Comparison of ENCODE assay signal across 23 cellular contexts in the genomic region with DNA sequence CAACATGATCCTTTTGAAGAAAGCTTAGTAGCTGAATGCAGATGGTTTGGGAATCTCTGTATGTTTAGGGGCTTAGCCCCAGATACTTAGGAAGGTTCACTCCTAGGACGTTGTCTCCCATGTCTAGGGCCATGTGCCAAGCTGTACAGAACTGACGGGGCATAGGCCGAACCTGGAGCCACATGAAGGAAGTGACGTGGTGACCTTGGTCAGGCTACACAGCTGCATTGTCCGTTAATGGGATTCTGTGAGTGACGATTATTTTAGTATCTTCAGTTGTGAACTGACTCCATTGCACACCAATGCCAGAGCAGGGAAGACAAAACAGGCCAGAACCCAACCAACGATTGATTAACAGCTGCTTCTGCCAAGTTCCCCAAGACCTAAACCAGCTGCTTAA.
A peak's percentile ranks its signal among the peaks of the same experiment; 100 is the strongest.
DNase-seq lines count a peak whose midpoint lies in the region; ATAC-seq and TF ChIP-seq lines count a peak whose summit lies in the region.
"Had no signal": no experiment of that assay in that cellular context is flagged by ENCODE, and none has a peak within 500 bp of the region (broad histone marks: within the 10 kb centered on the region; RNA-seq: fewer than 3 reads in every experiment).

No MANE protein-coding gene starts in this region.

- H2BK15ac ChIP-seq in mesenchymal stem cell (ENCODE audit: low read depth, poor library complexity, severe bottlenecking) = no peak overlapping the region

- H3K18ac ChIP-seq in mesenchymal stem cell (ENCODE audit: low read depth in 1 of 2, low read length in 2 of 2) = no peak overlapping the region

- H2BK120ac ChIP-seq in mesenchymal stem cell (ENCODE audit: low read depth, low read length) = no peak overlapping the region

- peak overlapping the region; percentile 82 for H3K9ac ChIP-seq in mesenchymal stem cell (ENCODE audit: low read length)

- H2AK5ac ChIP-seq in mesenchymal stem cell (ENCODE audit: low read length, severe bottlenecking) = peak overlapping the region; percentile 13

- H3F3A ChIP-seq in PC-9 (ENCODE audit: insufficient read depth, low read depth) = peaks cover 22% of the 10 kb centered on the region

- H3K4me3 ChIP-seq in PC-9 (no peak overlapping the region), mesenchymal stem cell (ENCODE audit: insufficient read depth in 1 of 2, low read depth in 1 of 2, low read length in 2 of 2) (no peak overlapping the region), vagina (no peak overlapping the region)
- H3K4me3 ChIP-seq: GM23248, SJSA1 had no signal

- H2AFZ ChIP-seq in PC-9 (no peak overlapping the region), mesenchymal stem cell (ENCODE audit: low read depth, low read length) (no peak overlapping the region)

- no peak overlapping the region for H4K91ac ChIP-seq in mesenchymal stem cell (ENCODE audit: low read length)

- H3K4ac ChIP-seq in mesenchymal stem cell (ENCODE audit: low read depth in 1 of 2, low read length in 2 of 2) = no peak overlapping the region

- H3K9me2 ChIP-seq in PC-9 (ENCODE audit: insufficient read depth) = no peaks in the 10 kb centered on the region

- no peak for TF ChIP-seq POLR2A in vagina (IDR thresholded peaks at IDR 0.05)

- POLR2A ChIA-PET in PC-9 (lab: Charles Lee; ENCODE audit: unreplicated experiment) = no interaction called here

- H3K27me3 Mint-ChIP-seq in activated CD4-positive, alpha-beta T cell treated with anti-CD3 and anti-CD28 coated beads, Interleukin-2, amount 10 ng/mL, durations not matched to agents 24 days and 14 days = peaks cover 7% of the 10 kb centered on the region
- H3K27me3 Mint-ChIP-seq: CD4-positive, CD25-positive, alpha-beta regulatory T cell had no signal

- no peak overlapping the region for H3K4me3 Mint-ChIP-seq in activated CD4-positive, alpha-beta T cell treated with anti-CD3 and anti-CD28 coated beads, Interleukin-2, amount 10 ng/mL, durations not matched to agents 24 days and 14 days
- H3K4me3 Mint-ChIP-seq: CD4-positive, CD25-positive, alpha-beta regulatory T cell had no signal

- H3K4me2 ChIP-seq in PC-9 (no peak overlapping the region), mesenchymal stem cell (ENCODE audit: low read length, poor library complexity, severe bottlenecking) (no peak overlapping the region)

- H3K36me3 ChIP-seq in PC-9 (ENCODE audit: low read depth) (no peaks in the 10 kb centered on the region), mesenchymal stem cell (ENCODE audit: control insufficient read depth in 1 of 2, insufficient read depth in 2 of 2, low read depth in 1 of 2, low read length in 2 of 2) (no peaks in the 10 kb centered on the region), vagina (no peaks in the 10 kb centered on the region)
- H3K36me3 ChIP-seq: BE2C, SJSA1 had no signal

- H3K4me1 Mint-ChIP-seq in activated CD4-positive, alpha-beta T cell treated with anti-CD3 and anti-CD28 coated beads, Interleukin-2, amount 10 ng/mL, durations not matched to agents 24 days and 14 days = peaks cover 3% of the 10 kb centered on the region

- no peak overlapping the region for H3K14ac ChIP-seq in mesenchymal stem cell (ENCODE audit: low read length in 2 of 2)

- H3K27ac ChIP-seq in PC-9 (peak overlapping the region; percentile 82), mesenchymal stem cell (ENCODE audit: low read length, poor library complexity, severe bottlenecking) (no peak overlapping the region), vagina (peak overlapping the region; percentile 43)
- H3K27ac ChIP-seq: 22Rv1 had no signal

- intact Hi-C loops in activated CD4-positive, alpha-beta T cell treated with anti-CD3 and anti-CD28 coated beads, Interleukin-2, amount 10 ng/mL, durations not matched to agents 24 days and 14 days (cut with micrococcal nuclease) = no loop called here
- intact Hi-C loops in PC-9 (cut with micrococcal nuclease; ENCODE audit: unreplicated experiment) = loop anchor here (5.0 kb wide), 3 partner anchors 105 to 215 kb away; no protein-coding TSS in a partner anchor
- intact Hi-C loops in vagina (cut with DNase I) = no loop called here

- H3K23ac ChIP-seq in mesenchymal stem cell (ENCODE audit: low read length in 2 of 2) = no peak overlapping the region

- DNase-seq in activated CD4-positive, alpha-beta T cell treated with anti-CD3 and anti-CD28 coated beads, Interleukin-2, amount 10 ng/mL, durations not matched to agents 24 days and 14 days = peak; percentile 43
- no peak for DNase-seq in activated CD4-positive, alpha-beta T cell treated with anti-CD3 and anti-CD28 coated beads, Interleukin-2, amount 50 U/mL, for 1 hour
- no peak for DNase-seq in PC-9
- no peak for DNase-seq in mesenchymal stem cell
- DNase-seq in vagina (ENCODE audit: extremely low spot score in 2 of 2) = no peak
- DNase-seq in HT-29 (ENCODE audit: low spot score) = no peak
- DNase-seq in NCI-H524 (lab: John Stamatoyannopoulos, UW) = no peak
- DNase-seq: BE2C; CD4-positive, CD25-positive, alpha-beta regulatory T cell; GM23248; H7; NCI-H1092 treated with DMSO at 0.1 percent for 48 hours; NCI-H1436 treated with DMSO at 0.1 percent for 48 hours; NCI-H187 treated with DMSO at 0.1 percent for 48 hours; NCI-H2171 treated with DMSO at 0.1 percent for 48 hours; NCI-H345; NCI-H510A treated with DMSO at 0.1 percent for 48 hours; NCI-H774; Right ventricle myocardium superior; RPMI8226 had no signal

- H3K9me3 ChIP-seq in PC-9 (ENCODE audit: insufficient read depth, low read depth) (no peaks in the 10 kb centered on the region), mesenchymal stem cell (ENCODE audit: control insufficient read depth, low read length) (no peaks in the 10 kb centered on the region), vagina (no peaks in the 10 kb centered on the region)
- H3K9me3 ChIP-seq: BE2C, SJSA1 had no signal

- TF ChIP-seq CTCF in PC-9 (conservative IDR thresholded peaks at IDR 0.05) = no peak
- TF ChIP-seq CTCF in vagina (IDR thresholded peaks at IDR 0.05) = no peak

- no peak overlapping the region for H3K27ac Mint-ChIP-seq in activated CD4-positive, alpha-beta T cell treated with anti-CD3 and anti-CD28 coated beads, Interleukin-2, amount 10 ng/mL, durations not matched to agents 24 days and 14 days
- H3K27ac Mint-ChIP-seq: CD4-positive, CD25-positive, alpha-beta regulatory T cell had no signal

- no peak overlapping the region for H4K8ac ChIP-seq in mesenchymal stem cell (ENCODE audit: low read length)

- H2BK12ac ChIP-seq in mesenchymal stem cell (ENCODE audit: low read length in 2 of 2) = no peak overlapping the region

- no peak for ATAC-seq in GM19351 (IDR thresholded peaks at IDR 0.05; ENCODE audit: unreplicated experiment)

- CTCF ChIA-PET in PC-9 (lab: Charles Lee) = interaction anchor here (0.5 to 1.2 kb wide), 3 partner anchors 33 to 943 kb away, joined by 4 to 17 read pairs (median 5); no protein-coding TSS in a partner anchor

- H3K79me2 ChIP-seq in PC-9 (ENCODE audit: low read depth) = no peaks in the 10 kb centered on the region

- no peak overlapping the region for H2BK5ac ChIP-seq in mesenchymal stem cell (ENCODE audit: low read depth, low read length, poor library complexity, severe bottlenecking)

- no TSS peak for BruUV-seq in PC-9 (replicated peaks; lab: Mats Ljungman, UMichigan)

- no peaks in the 10 kb centered on the region for H3K9me3 Mint-ChIP-seq in activated CD4-positive, alpha-beta T cell treated with anti-CD3 and anti-CD28 coated beads, Interleukin-2, amount 10 ng/mL, durations not matched to agents 24 days and 14 days

- no peaks in the 10 kb centered on the region for H3K79me1 ChIP-seq in mesenchymal stem cell (replicated peaks; ENCODE audit: low read length, poor library complexity, severe bottlenecking)

- WGBS in mesenchymal stem cell = 87% methylated on average over 7 of the region's 7 CpGs

- no peaks in the 10 kb centered on the region for H3K36me3 Mint-ChIP-seq in activated CD4-positive, alpha-beta T cell treated with anti-CD3 and anti-CD28 coated beads, Interleukin-2, amount 10 ng/mL, durations not matched to agents 24 days and 14 days (ENCODE audit: low read depth)
- H3K36me3 Mint-ChIP-seq: CD4-positive, CD25-positive, alpha-beta regulatory T cell had no signal

- H3K27me3 ChIP-seq in PC-9 (ENCODE audit: insufficient read depth, low read depth) = peaks cover 7% of the 10 kb centered on the region; the same call in 1 of the 2 replicates
- peaks cover 0 to 24% of the 10 kb centered on the region in 2 experiments for H3K27me3 ChIP-seq in mesenchymal stem cell (ENCODE audit: control insufficient read depth in 1 of 2, insufficient read depth in 1 of 2, low read length in 2 of 2)
- H3K27me3 ChIP-seq in vagina = no peaks in the 10 kb centered on the region
- H3K27me3 ChIP-seq: BE2C, SJSA1 had no signal

- no peaks in the 10 kb centered on the region for H4K20me1 ChIP-seq in PC-9 (ENCODE audit: insufficient read depth)

- H3K4me1 ChIP-seq in PC-9 (replicated peaks; ENCODE audit: insufficient read depth) (peaks cover 27% of the 10 kb centered on the region), mesenchymal stem cell (ENCODE audit: control insufficient read depth, insufficient read depth, low read depth, low read length) (peaks cover 43% of the 10 kb centered on the region), vagina (peaks cover 26% of the 10 kb centered on the region)
- H3K4me1 ChIP-seq: BE2C had no signal
